In genomic region chr6:133966654-133967300, GRCh38 we compare ENCODE assay signal across 8 cellular contexts. TPM values are rescaled to one million over a fixed set of nuclear protein-coding genes. Genes with fewer than 3 reads are reported as not detected.
DNase-seq lines count a peak whose midpoint lies in the region; ATAC-seq and TF ChIP-seq lines count a peak whose summit lies in the region.

No MANE protein-coding gene starts in this region.

- ATAC-seq in GM19328 (IDR thresholded peaks at IDR 0.05; ENCODE audit: unreplicated experiment) = peak; percentile 70
- peak; percentile 86 for ATAC-seq in HG02943 (IDR thresholded peaks at IDR 0.05; ENCODE audit: low read depth, unreplicated experiment)

- no peak overlapping the region for H3K9ac ChIP-seq in BLaER1

- H3K9me3 ChIP-seq in BLaER1 (0 out of 2 replicates have a peak, but pooled peaks cover 3% of the 10 kb centered on the region), SJSA1 (replicated peaks) (no peaks in the 10 kb centered on the region), PC-9 (ENCODE audit: insufficient read depth, low read depth) (no peaks in the 10 kb centered on the region)
- H3K9me3 ChIP-seq in effector memory CD4-positive, alpha-beta T cell (ENCODE audit: control insufficient read depth, low read length) = no peaks in the 10 kb centered on the region

- H3K27ac ChIP-seq in BLaER1 (no peak overlapping the region), SJSA1 (peak overlapping the region; percentile 50; the same call in 1 of the 2 replicates), PC-9 (no peak overlapping the region)
- H3K27ac ChIP-seq in effector memory CD4-positive, alpha-beta T cell (ENCODE audit: insufficient read depth, low read length, poor library complexity, severe bottlenecking) = no peak overlapping the region

- BruUV-seq in PC-9 (replicated peaks; lab: Mats Ljungman, UMichigan) = no TSS peak

- CTCF ChIA-PET in PC-9 (lab: Charles Lee) = interaction anchor here (0.6 kb wide), 1 partner anchor 157 kb away, joined by 3 read pairs; no protein-coding TSS in a partner anchor

- H3K9me2 ChIP-seq in PC-9 (ENCODE audit: insufficient read depth) = no peaks in the 10 kb centered on the region

- no peak overlapping the region for H2AFZ ChIP-seq in PC-9

- H3K4me2 ChIP-seq in BLaER1 (peak overlapping the region; percentile 40), PC-9 (no peak overlapping the region)

- H3K4me1 ChIP-seq in BLaER1 = peaks cover 23% of the 10 kb centered on the region
- peaks cover 53% of the 10 kb centered on the region for H3K4me1 ChIP-seq in SJSA1 (replicated peaks)
- no peaks in the 10 kb centered on the region for H3K4me1 ChIP-seq in effector memory CD4-positive, alpha-beta T cell (ENCODE audit: control insufficient read depth, insufficient read depth, low read length, poor library complexity, severe bottlenecking)
- no peaks in the 10 kb centered on the region for H3K4me1 ChIP-seq in PC-9 (replicated peaks; ENCODE audit: insufficient read depth)

- POLR2A ChIA-PET in PC-9 (lab: Charles Lee; ENCODE audit: unreplicated experiment) = no interaction called here

- H4K20me1 ChIP-seq in BLaER1 (peaks cover 96% of the 10 kb centered on the region), PC-9 (ENCODE audit: insufficient read depth) (no peaks in the 10 kb centered on the region; the same call in 1 of the 2 replicates)

- peaks cover 66% of the 10 kb centered on the region for H3K79me2 ChIP-seq in PC-9 (ENCODE audit: low read depth)

- no peak for DNase-seq in SJSA1 (ENCODE audit: low read depth in 1 of 2, low spot score in 2 of 2)
- DNase-seq in mucosa of gallbladder (ENCODE audit: low spot score) = no peak
- no peak for DNase-seq in effector memory CD4-positive, alpha-beta T cell
- no peak for DNase-seq in activated effector memory CD4-positive, alpha-beta T cell treated with anti-CD3 and anti-CD28 coated beads, Interleukin-2, amount 50 U/mL, for 16 hours
- DNase-seq in PC-9 = no peak

- no peak for TF ChIP-seq CTCF in PC-9 (conservative IDR thresholded peaks at IDR 0.05)

- H3K36me3 ChIP-seq in BLaER1 = 0 out of 2 replicates have a peak, but pooled peaks cover 3% of the 10 kb centered on the region
- H3K36me3 ChIP-seq in SJSA1 = peaks cover 8% of the 10 kb centered on the region; the same call in 1 of the 2 replicates
- H3K36me3 ChIP-seq in effector memory CD4-positive, alpha-beta T cell (ENCODE audit: control insufficient read depth, insufficient read depth, low read length) = no peaks in the 10 kb centered on the region
- H3K36me3 ChIP-seq in PC-9 (ENCODE audit: low read depth) = no peaks in the 10 kb centered on the region

- H3K27me3 ChIP-seq in BLaER1 (no peaks in the 10 kb centered on the region), SJSA1 (replicated peaks) (no peaks in the 10 kb centered on the region), PC-9 (ENCODE audit: insufficient read depth, low read depth) (no peaks in the 10 kb centered on the region)
- H3K27me3 ChIP-seq in effector memory CD4-positive, alpha-beta T cell (replicated peaks; ENCODE audit: control insufficient read depth, insufficient read depth, low read length, poor library complexity, severe bottlenecking) = no peaks in the 10 kb centered on the region

- H3F3A ChIP-seq in PC-9 (ENCODE audit: insufficient read depth, low read depth) = no peaks in the 10 kb centered on the region

- no peak overlapping the region for H3K4me3 ChIP-seq in BLaER1
- H3K4me3 ChIP-seq in SJSA1 = no peak overlapping the region
- no peak overlapping the region for H3K4me3 ChIP-seq in effector memory CD4-positive, alpha-beta T cell (ENCODE audit: insufficient read depth, low read depth, low read length, poor library complexity, severe bottlenecking)
- H3K4me3 ChIP-seq in PC-9 = no peak overlapping the region

- intact Hi-C loops in PC-9 (cut with micrococcal nuclease; ENCODE audit: unreplicated experiment) = loop anchor here (2.0 kb wide), 1 partner anchor 14 kb away; the partner anchor contains the start of gene TBPL1

RNA-seq across cellular contexts. Expression of gene TBPL1, which starts 13.8 kb away (rescaled TPM):
- 48.2 and 65.6 TPM in 2 replicates for total RNA-seq in SJSA1 (2014; rRNA removed; shearing (Covaris generic))
- total RNA-seq in mucosa of gallbladder (24.5 TPM), PC-9 (2021) (11.0 and 21.7 TPM in 2 replicates)
